Comparison of ENCODE assay signal across 16 cellular contexts in the genomic region with DNA sequence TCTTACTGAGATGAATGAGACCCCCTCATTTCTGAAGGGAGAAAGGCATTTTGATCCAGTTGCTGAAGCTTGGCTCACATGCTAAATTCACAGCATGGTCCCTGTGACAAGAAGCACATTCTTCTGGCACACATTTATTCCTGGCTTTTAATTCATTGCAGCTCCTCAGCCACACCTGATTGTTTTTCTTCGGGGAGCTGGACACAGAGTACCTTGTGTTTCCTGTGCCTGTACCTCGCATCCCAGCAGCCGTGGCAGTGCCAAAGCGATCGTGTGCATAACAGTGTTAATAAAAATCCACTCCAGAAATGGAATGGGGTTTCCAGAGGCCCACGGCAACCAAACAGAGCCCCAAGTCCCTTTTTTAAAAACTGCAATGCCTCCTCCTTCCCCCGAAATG.
"Had no signal": no experiment of that assay in that cellular context is flagged by ENCODE, and none has a peak within 500 bp of the region (broad histone marks: within the 10 kb centered on the region; RNA-seq: fewer than 3 reads in every experiment).

No MANE protein-coding gene starts in this region.

- ATAC-seq: left lobe of liver, lower lobe of right lung, natural killer cell, pancreas, upper lobe of right lung had no signal

- H3K9me3 Mint-ChIP-seq: dendritic cell treated with granulocyte-macrophage colony-stimulating factor and Interleukin-4, amounts not matched to agents 40 ng/mL and 50 ng/mL, for 4 days; memory B cell; mesothelial cell of epicardium; natural killer cell had no signal

- H3K4me1 Mint-ChIP-seq: memory B cell, natural killer cell had no signal

- H3K4me3 Mint-ChIP-seq: dendritic cell treated with granulocyte-macrophage colony-stimulating factor and Interleukin-4, amounts not matched to agents 40 ng/mL and 50 ng/mL, for 4 days; memory B cell; mesothelial cell of epicardium; natural killer cell had no signal

- H3K27me3 ChIP-seq: pancreas, tibial artery, upper lobe of right lung had no signal

- DNase-seq: foreskin melanocyte; islet precursor cell; lower lobe of right lung; natural killer cell; occipital lobe; pancreas; stimulated activated CD4-positive, alpha-beta T cell treated with anti-CD3 and anti-CD28 coated beads, Interleukin-2, amount 100 ng/mL, for 48 hours; stimulated activated naive CD4-positive, alpha-beta T cell treated with Interleukin-2 at 50 U/mL for 16 hours; tibial artery; upper lobe of right lung had no signal

- H3K36me3 Mint-ChIP-seq: memory B cell, mesothelial cell of epicardium, natural killer cell had no signal

- H3K4me3 ChIP-seq: lower lobe of right lung, pancreas, smooth muscle cell, tibial artery, upper lobe of right lung had no signal

- H3K36me3 ChIP-seq: lower lobe of right lung, pancreas, tibial artery, upper lobe of right lung had no signal

- H3K9me3 ChIP-seq: lower lobe of right lung, pancreas, tibial artery, upper lobe of right lung had no signal

- H3K27ac ChIP-seq: lower lobe of right lung, pancreas, tibial artery, upper lobe of right lung had no signal

- H3K27ac Mint-ChIP-seq: dendritic cell treated with granulocyte-macrophage colony-stimulating factor and Interleukin-4, amounts not matched to agents 40 ng/mL and 50 ng/mL, for 4 days; memory B cell; mesothelial cell of epicardium; natural killer cell; progenitor cell of endocrine pancreas had no signal
